In genomic region chr3:9059489-9060400, GRCh38 we compare ENCODE assay signal across 20 cellular contexts.
"Had no signal": no experiment of that assay in that cellular context is flagged by ENCODE, and none has a peak within 500 bp of the region (broad histone marks: within the 10 kb centered on the region; RNA-seq: fewer than 3 reads in every experiment).

No MANE protein-coding gene starts in this region.

- ATAC-seq: heart left ventricle; naive thymus-derived CD4-positive, alpha-beta T cell; right cardiac atrium; stimulated activated naive CD8-positive, alpha-beta T cell treated with anti-CD3 and anti-CD28 coated beads, Interleukin-15, Interleukin-2, amounts not matched to agents 100 U/mL and 50 U/mL, for 24 hours had no signal

- H3K36me3 ChIP-seq: ovary, thyroid gland, uterus had no signal

- FAIRE-seq: endothelial cell of umbilical vein had no signal

- DNase-seq: effector CD4-positive, alpha-beta T cell; endodermal cell; erythroblast; foreskin melanocyte; heart left ventricle; hippocampal formation; naive thymus-derived CD4-positive, alpha-beta T cell; nucleus accumbens; ovary; right cardiac atrium; stimulated activated CD4-positive, alpha-beta T cell treated with anti-CD3 and anti-CD28 coated beads, Interleukin-2, amount 100 ng/mL, for 48 hours; stimulated activated naive CD8-positive, alpha-beta T cell treated with anti-CD3 and anti-CD28 coated beads, Interleukin-15, Interleukin-2, amounts not matched to agents 100 U/mL and 50 U/mL, for 24 hours; thyroid gland; uterus had no signal

- H3K9me3 ChIP-seq: ovary, suprapubic skin, thyroid gland, uterus had no signal

- H3K4me2 ChIP-seq: smooth muscle cell had no signal

- H3K4me3 Mint-ChIP-seq: endodermal cell; naive thymus-derived CD4-positive, alpha-beta T cell; type B pancreatic cell had no signal

- H3K27ac Mint-ChIP-seq: endodermal cell; naive thymus-derived CD4-positive, alpha-beta T cell; progenitor cell of endocrine pancreas; type B pancreatic cell had no signal

- H3K4me1 Mint-ChIP-seq: naive thymus-derived CD4-positive, alpha-beta T cell had no signal

- H3K4me1 ChIP-seq: suprapubic skin, thyroid gland, uterus had no signal

- H3K4me3 ChIP-seq: coronary artery, heart left ventricle, ovary, smooth muscle cell, suprapubic skin, thyroid gland, uterus had no signal

- H3K27me3 Mint-ChIP-seq: progenitor cell of endocrine pancreas, type B pancreatic cell had no signal

- H3K9me3 Mint-ChIP-seq: type B pancreatic cell had no signal

- H3K27me3 ChIP-seq: heart left ventricle, ovary, suprapubic skin, thyroid gland, uterus had no signal

- H3K27ac ChIP-seq: coronary artery, heart left ventricle, ovary, suprapubic skin, thyroid gland, uterus had no signal
